Comparison of ENCODE assay signal across 9 cellular contexts in the genomic region with DNA sequence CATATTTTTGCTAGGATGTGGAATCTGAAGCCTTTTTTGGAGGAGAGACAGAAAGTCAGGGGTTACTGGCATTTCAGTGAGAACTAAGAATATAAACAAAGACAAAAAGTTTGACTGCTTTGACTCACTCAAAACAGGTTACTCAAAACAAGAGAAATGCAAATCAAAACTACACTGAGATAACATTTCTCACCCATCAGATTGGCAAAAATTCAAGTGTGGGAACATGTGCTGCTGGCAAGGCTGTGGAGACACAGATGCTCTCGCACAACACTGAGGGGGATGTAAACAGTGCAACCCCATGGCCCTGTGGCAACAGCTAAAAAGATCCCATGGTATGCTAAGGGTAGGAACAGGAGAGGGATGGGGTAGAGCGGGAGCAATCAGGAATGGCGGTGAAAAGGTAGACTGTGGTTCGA.
DNase-seq lines count a peak whose midpoint lies in the region; ATAC-seq lines count a peak whose summit lies in the region.
"Had no signal": no experiment of that assay in that cellular context is flagged by ENCODE, and none has a peak within 500 bp of the region (broad histone marks: within the 10 kb centered on the region; RNA-seq: fewer than 3 reads in every experiment).

No MANE protein-coding gene starts in this region.

- ATAC-seq in GM18907 (IDR thresholded peaks at IDR 0.05; ENCODE audit: unreplicated experiment) = peak; percentile 67
- peak; percentile 69 for ATAC-seq in HG02981 (IDR thresholded peaks at IDR 0.05; ENCODE audit: unreplicated experiment)
- peak; percentile 73 for ATAC-seq in activated naive CD8-positive, alpha-beta T cell treated with anti-CD3 and anti-CD28 coated beads, Interleukin-2, amount 50 U/mL, for 24 hours

- H3K9me3 Mint-ChIP-seq in activated naive CD8-positive, alpha-beta T cell treated with anti-CD3 and anti-CD28 coated beads, Interleukin-2, amount 50 U/mL, for 24 hours = no peaks in the 10 kb centered on the region

- H3K36me3 Mint-ChIP-seq in activated naive CD8-positive, alpha-beta T cell treated with anti-CD3 and anti-CD28 coated beads, Interleukin-2, amount 50 U/mL, for 24 hours (ENCODE audit: low read depth) = peaks cover 2% of the 10 kb centered on the region

- H3K27ac Mint-ChIP-seq in activated naive CD8-positive, alpha-beta T cell treated with anti-CD3 and anti-CD28 coated beads, Interleukin-2, amount 50 U/mL, for 24 hours = no peak overlapping the region

- H3K4me1 Mint-ChIP-seq in activated naive CD8-positive, alpha-beta T cell treated with anti-CD3 and anti-CD28 coated beads, Interleukin-2, amount 50 U/mL, for 24 hours = peaks cover 19% of the 10 kb centered on the region

- H3K4me3 Mint-ChIP-seq in activated naive CD8-positive, alpha-beta T cell treated with anti-CD3 and anti-CD28 coated beads, Interleukin-2, amount 50 U/mL, for 24 hours = no peak overlapping the region

- peak; percentile 4 for DNase-seq in AG08395 (ENCODE audit: low spot score)
- DNase-seq in activated naive CD8-positive, alpha-beta T cell treated with anti-CD3 and anti-CD28 coated beads, Interleukin-2, amount 50 U/mL, for 24 hours = no peak
- DNase-seq in NCI-H1930 (lab: John Stamatoyannopoulos, UW) = no peak
- no peak for DNase-seq in mucosa of gallbladder (ENCODE audit: low spot score)
- no peak for DNase-seq in NCI-H524 (lab: John Stamatoyannopoulos, UW)
- DNase-seq in NCI-H524 treated with DMSO at 0.1 percent for 48 hours (lab: John Stamatoyannopoulos, UW) = no peak
- DNase-seq: NCI-H82 had no signal

- no peaks in the 10 kb centered on the region for H3K27me3 Mint-ChIP-seq in activated naive CD8-positive, alpha-beta T cell treated with anti-CD3 and anti-CD28 coated beads, Interleukin-2, amount 50 U/mL, for 24 hours
